Comparison of ENCODE assay signal across 10 cellular contexts in genomic region chr22:23533328-23533762, GRCh38. TPM values are rescaled to one million over a fixed set of nuclear protein-coding genes. Genes with fewer than 3 reads are reported as not detected.
A peak's percentile ranks its signal among the peaks of the same experiment; 100 is the strongest.
DNase-seq lines count a peak whose midpoint lies in the region; ATAC-seq and TF ChIP-seq lines count a peak whose summit lies in the region.
"Had no signal": no experiment of that assay in that cellular context is flagged by ENCODE, and none has a peak within 500 bp of the region (broad histone marks: within the 10 kb centered on the region; RNA-seq: fewer than 3 reads in every experiment).

No MANE protein-coding gene starts in this region.

- TF ChIP-seq CTCF in Panc1 (IDR thresholded peaks at IDR 0.05) (no peak), prostate gland (IDR thresholded peaks at IDR 0.05) (peak in 1 of 4 experiments; percentile 53), GM10266 (IDR thresholded peaks at IDR 0.05; ENCODE audit: control insufficient read depth, insufficient read depth, low read depth, missing control alignments) (no peak)

- POLR2A ChIA-PET in Panc1 (lab: Charles Lee): no interaction called here

- CTCF ChIA-PET in Panc1 (lab: Charles Lee): no interaction called here

- H3K4me1 ChIP-seq in Panc1 (ENCODE audit: control insufficient read depth, insufficient read depth, low read length) (peaks cover 7% of the 10 kb centered on the region; the same call in 1 of the 2 replicates), prostate gland (replicated peaks) (peaks cover 10% of the 10 kb centered on the region)

- intact Hi-C loops in Panc1 (cut with micrococcal nuclease; ENCODE audit: unreplicated experiment): loop anchor here (10.0 kb wide), 1 partner anchor 129 kb away; no protein-coding TSS in a partner anchor
- intact Hi-C loops in prostate gland (cut with DNase I): loop anchor here (5.0 kb wide), 1 partner anchor 324 kb away; the partner anchor contains the start of gene SLC2A11

- no peak for TF ChIP-seq POLR2A in prostate gland (IDR thresholded peaks at IDR 0.05)

- in situ Hi-C loops in Panc1 (cut with HindIII; ENCODE audit: low pct_unique_long_range_greater_than_20kb, low sequenced_read_pairs): no loop called here

- H3K36me3 ChIP-seq in Panc1 (ENCODE audit: control insufficient read depth, insufficient read depth, low read length) (no peaks in the 10 kb centered on the region), prostate gland (no peaks in the 10 kb centered on the region)

- H3K4me3 ChIP-seq in Panc1 (ENCODE audit: low read depth in 2 of 2, low read length in 2 of 2) (no peak overlapping the region), prostate gland (no peak overlapping the region)

- no peaks in the 10 kb centered on the region for H3K27me3 ChIP-seq in Panc1 (ENCODE audit: control insufficient read depth, insufficient read depth, low read length)
- H3K27me3 ChIP-seq in prostate gland (replicated peaks; ENCODE audit: insufficient read depth): no peaks in the 10 kb centered on the region

- H3K9me3 ChIP-seq in Panc1 (ENCODE audit: control insufficient read depth, insufficient read depth, low read depth, low read length) (no peaks in the 10 kb centered on the region), prostate gland (no peaks in the 10 kb centered on the region)

- DNase-seq in NCI-H748 (lab: John Stamatoyannopoulos, UW; ENCODE audit: unreplicated experiment) (peak; percentile 43), NCI-H748 treated with DMSO at 0.1 percent for 48 hours (lab: John Stamatoyannopoulos, UW) (no peak), Panc1 (ENCODE audit: low read depth, low spot score) (no peak), dermis blood vessel endothelial cell (peak; percentile 41), prostate gland (ENCODE audit: low spot score) (no peak), GOT3 (lab: John Stamatoyannopoulos, UW) (no peak), GM10266 (ENCODE audit: extremely low spot score) (no peak), cerebellum (ENCODE audit: low spot score) (no peak)

- H3K27ac ChIP-seq in Panc1 (ENCODE audit: low read length) (0 out of 2 replicates have a peak overlapping the region, but pooled peaks have one; percentile 17), prostate gland (peak overlapping the region; percentile 77 to 88)

- ATAC-seq in Panc1: peak; percentile 76

- WGBS in prostate gland: 28% methylated on average over 9 of the region's 9 CpGs

- BruUV-seq in Panc1 (replicated peaks; lab: Mats Ljungman, UMichigan): no TSS peak

RNA-seq across cellular contexts. Expression of gene IGLL1, which starts 46.7 kb away (rescaled TPM):
- total RNA-seq in Panc1 (2021; ENCODE audit: unreplicated experiment) (not detected), dermis blood vessel endothelial cell (not detected in 2 replicates), prostate gland (under 1 TPM in 1 of 2 donors, not detected in 1; 0.85 TPM), cerebellum (not detected)
- not detected for polyA plus RNA-seq in Panc1 (2012; ENCODE audit: insufficient read length)
- total RNA-seq: activated CD8-positive, alpha-beta memory T cell treated with anti-CD3 and anti-CD28 coated beads for 36 hours; skeletal muscle tissue had no signal

Comparison
In these comparisons a context has a peak if more than half of its experiments do, and no peak if none do; other contexts are left out.
1. DNase-seq: peak in NCI-H748 (single experiment) and dermis blood vessel endothelial cell (single experiment); none in NCI-H748 treated with DMSO at 0.1 percent for 48 hours (single experiment), Panc1 (single experiment), prostate gland (single experiment), GOT3 (single experiment), GM10266 (single experiment) and cerebellum (single experiment).